In genomic region chr9:73054091-73054490, GRCh38 we compare ENCODE assay signal across 24 cellular contexts.
"Had no signal": no experiment of that assay in that cellular context is flagged by ENCODE, and none has a peak within 500 bp of the region (broad histone marks: within the 10 kb centered on the region; RNA-seq: fewer than 3 reads in every experiment).

No MANE protein-coding gene starts in this region.

- ATAC-seq: foreskin keratinocyte, gastroesophageal sphincter, heart left ventricle, left cardiac atrium, left lung, left ventricle myocardium superior, lower lobe of right lung, mucosa of descending colon had no signal

- H3K4me1 ChIP-seq: foreskin keratinocyte, left lung, lower lobe of right lung had no signal

- H3K27ac ChIP-seq: coronary artery, dorsolateral prefrontal cortex, esophagus muscularis mucosa, foreskin keratinocyte, gastroesophageal sphincter, heart left ventricle, hepatocyte, left lung, lower lobe of right lung had no signal

- H3K4me3 Mint-ChIP-seq: immature natural killer cell, mesothelial cell of epicardium, naive B cell had no signal

- H3K27ac Mint-ChIP-seq: immature natural killer cell, mesothelial cell of epicardium, naive B cell had no signal

- FAIRE-seq: endothelial cell of umbilical vein, frontal cortex, kidney had no signal

- H2AFZ ChIP-seq: hepatocyte had no signal

- H3K9me3 Mint-ChIP-seq: immature natural killer cell, mesothelial cell of epicardium, naive B cell had no signal

- H3K36me3 ChIP-seq: esophagus muscularis mucosa, gastroesophageal sphincter, heart left ventricle, left lung, lower lobe of right lung had no signal

- DNase-seq: dermis blood vessel endothelial cell; dorsolateral prefrontal cortex; effector CD4-positive, alpha-beta T cell; effector memory CD4-positive, alpha-beta T cell; foreskin keratinocyte; heart left ventricle; hypothalamus; immature natural killer cell; islet precursor cell; kidney; left cardiac atrium; left lung; left ventricle myocardium superior; lower lobe of right lung; mesenchymal stem cell; mucosa of descending colon; naive B cell had no signal

- H3K79me2 ChIP-seq: hepatocyte had no signal

- H3K4me1 Mint-ChIP-seq: immature natural killer cell, naive B cell had no signal

- H3K4me2 ChIP-seq: hepatocyte had no signal

- H3K27me3 ChIP-seq: esophagus muscularis mucosa, gastroesophageal sphincter, heart left ventricle, hepatocyte, left lung had no signal

- H3K9me3 ChIP-seq: esophagus muscularis mucosa, gastroesophageal sphincter, heart left ventricle, left lung, lower lobe of right lung, mucosa of descending colon had no signal

- H3K4me3 ChIP-seq: coronary artery, dorsolateral prefrontal cortex, esophagus muscularis mucosa, gastroesophageal sphincter, heart left ventricle, hepatocyte, left lung, lower lobe of right lung, mucosa of descending colon had no signal

- H3K36me3 Mint-ChIP-seq: immature natural killer cell, mesothelial cell of epicardium, naive B cell had no signal
